In genomic region chr14:68728342-68729106, GRCh38 we compare ENCODE assay signal across 22 cellular contexts.
A peak's percentile ranks its signal among the peaks of the same experiment; 100 is the strongest.
DNase-seq lines count a peak whose midpoint lies in the region; ATAC-seq and TF ChIP-seq lines count a peak whose summit lies in the region.
"Had no signal": no experiment of that assay in that cellular context is flagged by ENCODE, and none has a peak within 500 bp of the region (broad histone marks: within the 10 kb centered on the region; RNA-seq: fewer than 3 reads in every experiment).

No MANE protein-coding gene starts in this region.

- no peaks in the 10 kb centered on the region for H3K27me3 Mint-ChIP-seq in natural killer cell treated with Interleukin-12 subunit alpha and Interleukin-12 subunit beta and Interleukin-15 and Interleukin-18, amount 100 ng/mL, for 72 hours
- H3K27me3 Mint-ChIP-seq in natural killer cell (ENCODE audit: low read depth in 2 of 2): no peaks in the 10 kb centered on the region
- H3K27me3 Mint-ChIP-seq: stimulated activated naive CD8-positive, alpha-beta T cell treated with anti-CD3 and anti-CD28 coated beads, Interleukin-15, Interleukin-2, amounts not matched to agents 100 ng/mL and 50 ng/mL, for 24 hours; T-helper 17 cell had no signal

- intact Hi-C loops in natural killer cell (cut with micrococcal nuclease): no loop called here

- peaks cover 12 to 21% of the 10 kb centered on the region in 2 donors for H3K4me1 Mint-ChIP-seq in natural killer cell treated with Interleukin-12 subunit alpha and Interleukin-12 subunit beta and Interleukin-15 and Interleukin-18, amount 100 ng/mL, for 72 hours (ENCODE audit: low read depth in 2 of 2)
- H3K4me1 Mint-ChIP-seq in natural killer cell: peaks cover 11 to 25% of the 10 kb centered on the region in 2 donors

- H3K27ac ChIP-seq in urinary bladder (ENCODE audit: low read depth): peak overlapping the region; percentile 41
- H3K27ac ChIP-seq: 22Rv1, PC-9, SJSA1, WERI-Rb-1 had no signal

- WGBS in urinary bladder: 86% methylated on average over 10 of the region's 10 CpGs

- H3K4me3 ChIP-seq in urinary bladder (ENCODE audit: low read depth, low read length): no peak overlapping the region
- H3K4me3 ChIP-seq: cardiac muscle cell, dorsolateral prefrontal cortex, PC-9, SJSA1 had no signal

- no peak overlapping the region for H3K4me3 Mint-ChIP-seq in natural killer cell treated with Interleukin-12 subunit alpha and Interleukin-12 subunit beta and Interleukin-15 and Interleukin-18, amount 100 ng/mL, for 72 hours
- H3K4me3 Mint-ChIP-seq in natural killer cell: no peak overlapping the region
- H3K4me3 Mint-ChIP-seq: stimulated activated naive CD8-positive, alpha-beta T cell treated with anti-CD3 and anti-CD28 coated beads, Interleukin-15, Interleukin-2, amounts not matched to agents 100 ng/mL and 50 ng/mL, for 24 hours; T-helper 17 cell had no signal

- H3K36me3 ChIP-seq in urinary bladder (ENCODE audit: insufficient read depth): no peaks in the 10 kb centered on the region
- H3K36me3 ChIP-seq: cardiac muscle cell, SJSA1, WERI-Rb-1 had no signal

- H3K27ac Mint-ChIP-seq in natural killer cell treated with Interleukin-12 subunit alpha and Interleukin-12 subunit beta and Interleukin-15 and Interleukin-18, amount 100 ng/mL, for 72 hours: peak overlapping the region; percentile 9 to 26
- no peak overlapping the region for H3K27ac Mint-ChIP-seq in natural killer cell
- H3K27ac Mint-ChIP-seq: stimulated activated naive CD8-positive, alpha-beta T cell treated with anti-CD3 and anti-CD28 coated beads, Interleukin-15, Interleukin-2, amounts not matched to agents 100 ng/mL and 50 ng/mL, for 24 hours; T-helper 17 cell had no signal

- DNase-seq in NCI-H510A treated with DMSO at 0.1 percent for 48 hours (lab: John Stamatoyannopoulos, UW): peak; percentile 46
- DNase-seq in NCI-H510A (lab: John Stamatoyannopoulos, UW): no peak
- DNase-seq in natural killer cell treated with Interleukin-12 subunit alpha and Interleukin-12 subunit beta and Interleukin-15 and Interleukin-18, amount 100 ng/mL, for 72 hours (ENCODE audit: low spot score): no peak
- no peak for DNase-seq in natural killer cell
- peak; percentile 18 for DNase-seq in mesenteric fat pad (ENCODE audit: low spot score)
- DNase-seq in NCI-H82 (lab: John Stamatoyannopoulos, UW): no peak
- DNase-seq in NCI-H524 (lab: John Stamatoyannopoulos, UW): no peak
- DNase-seq: amygdala; dorsolateral prefrontal cortex; hippocampal formation; Kasumi-1; mesendoderm; NCI-H187; PC-9; stimulated activated CD4-positive, alpha-beta T cell treated with anti-CD3 and anti-CD28 coated beads, Interleukin-2, amount 100 ng/mL, for 24 hours; T-helper 17 cell; WERI-Rb-1 had no signal

- H3K36me3 Mint-ChIP-seq in natural killer cell treated with Interleukin-12 subunit alpha and Interleukin-12 subunit beta and Interleukin-15 and Interleukin-18, amount 100 ng/mL, for 72 hours: no peaks in the 10 kb centered on the region
- H3K36me3 Mint-ChIP-seq in natural killer cell: no peaks in the 10 kb centered on the region

- no peaks in the 10 kb centered on the region for H3K9me3 Mint-ChIP-seq in natural killer cell treated with Interleukin-12 subunit alpha and Interleukin-12 subunit beta and Interleukin-15 and Interleukin-18, amount 100 ng/mL, for 72 hours
- no peaks in the 10 kb centered on the region for H3K9me3 Mint-ChIP-seq in natural killer cell
- H3K9me3 Mint-ChIP-seq: stimulated activated naive CD8-positive, alpha-beta T cell treated with anti-CD3 and anti-CD28 coated beads, Interleukin-15, Interleukin-2, amounts not matched to agents 100 ng/mL and 50 ng/mL, for 24 hours had no signal

- no peak for ATAC-seq in natural killer cell treated with Interleukin-12 subunit alpha and Interleukin-12 subunit beta and Interleukin-15 and Interleukin-18, amount 100 ng/mL, for 72 hours
- no peak for ATAC-seq in natural killer cell
- ATAC-seq: T-helper 17 cell had no signal

- TF ChIP-seq CTCF in natural killer cell (IDR thresholded peaks at IDR 0.05): no peak

- H3K4me1 ChIP-seq in urinary bladder (ENCODE audit: insufficient read depth): no peaks in the 10 kb centered on the region
- H3K4me1 ChIP-seq: SJSA1 had no signal

Comparison
In these comparisons a context has a peak if more than half of its experiments do, and no peak if none do; other contexts are left out.
1. DNase-seq: peak in NCI-H510A treated with DMSO at 0.1 percent for 48 hours (single experiment) and mesenteric fat pad (single experiment); none in NCI-H510A (single experiment), natural killer cell treated with Interleukin-12 subunit alpha and Interleukin-12 subunit beta and Interleukin-15 and Interleukin-18, amount 100 ng/mL, for 72 hours (single experiment), natural killer cell (single experiment), NCI-H82 (single experiment) and NCI-H524 (0 of 2).
2. H3K27ac Mint-ChIP-seq: peak in natural killer cell treated with Interleukin-12 subunit alpha and Interleukin-12 subunit beta and Interleukin-15 and Interleukin-18, amount 100 ng/mL, for 72 hours (2 of 2); none in natural killer cell (0 of 2).